In genomic region chr11:61092280-61092766, GRCh38 we compare ENCODE assay signal across 10 cellular contexts. TPM values are rescaled to one million over a fixed set of nuclear protein-coding genes. Genes with fewer than 3 reads are reported as not detected.
A peak's percentile ranks its signal among the peaks of the same experiment; 100 is the strongest.
DNase-seq lines count a peak whose midpoint lies in the region; ATAC-seq, FAIRE-seq and TF ChIP-seq lines count a peak whose summit lies in the region.
"Had no signal": no experiment of that assay in that cellular context is flagged by ENCODE, and none has a peak within 500 bp of the region (broad histone marks: within the 10 kb centered on the region; RNA-seq: fewer than 3 reads in every experiment).

No MANE protein-coding gene starts in this region.

- peak; percentile 33; the same call in 1 of the 2 replicates for TF ChIP-seq POLR2A in GM12892 (IDR thresholded peaks at IDR 0.05; ENCODE audit: low read depth, low read length)

- FAIRE-seq in GM12892 (lab: Jason Lieb, UNC), result no peak

- ATAC-seq in HG02870 (IDR thresholded peaks at IDR 0.05; ENCODE audit: unreplicated experiment) (peak; percentile 48), GM21825 (IDR thresholded peaks at IDR 0.05; ENCODE audit: unreplicated experiment) (no peak), GM21619 (IDR thresholded peaks at IDR 0.05; ENCODE audit: unreplicated experiment) (no peak)

- DNase-seq in GM12892 (ENCODE audit: insufficient read length) (peak; percentile 56), pons (ENCODE audit: low spot score) (peak; percentile 28), C1 segment of cervical spinal cord (lab: John Stamatoyannopoulos, UW) (no peak), SW 1271 (lab: John Stamatoyannopoulos, UW) (no peak)
- DNase-seq in activated T-cell treated with anti-CD3 and anti-CD28 coated beads, Interleukin-2, amount 50 U/mL, for 1 hour, result peak; percentile 65
- DNase-seq: NCI-H1436 treated with DMSO at 0.1 percent for 48 hours, testis had no signal

RNA-seq across cellular contexts. Expression of gene CD5, which starts 10.0 kb away (rescaled TPM):
- 0.15 TPM for polyA plus RNA-seq in GM12892 (2012; ENCODE audit: missing spikeins)

Comparison
In these comparisons a context has a peak if more than half of its experiments do, and no peak if none do; other contexts are left out.
1. DNase-seq: peak in GM12892 (single experiment), activated T-cell treated with anti-CD3 and anti-CD28 coated beads, Interleukin-2, amount 50 U/mL, for 1 hour (single experiment) and pons (single experiment); none in C1 segment of cervical spinal cord (0 of 14) and SW 1271 (0 of 2).